Comparison of ENCODE assay signal across 1 cellular context in genomic region chr3:50525987-50526386, GRCh38.
TF ChIP-seq lines count a peak whose summit lies in the region.

No MANE protein-coding gene starts in this region.

TF ChIP-seq in IMR-90, 13 proteins besides CTCF, POLR2A, EP300 and RAD21 (continued from another document):
- TF ChIP-seq ELK1 (IDR thresholded peaks at IDR 0.05; ENCODE audit: borderline replicate concordance, low read depth, low read length) (no peak), MXI1 (IDR thresholded peaks at IDR 0.05; ENCODE audit: borderline replicate concordance, low read depth, low read length) (peak; percentile 95), MAZ (IDR thresholded peaks at IDR 0.05; ENCODE audit: borderline replicate concordance, low read depth, low read length) (no peak)
- TF ChIP-seq, protein P1, sequence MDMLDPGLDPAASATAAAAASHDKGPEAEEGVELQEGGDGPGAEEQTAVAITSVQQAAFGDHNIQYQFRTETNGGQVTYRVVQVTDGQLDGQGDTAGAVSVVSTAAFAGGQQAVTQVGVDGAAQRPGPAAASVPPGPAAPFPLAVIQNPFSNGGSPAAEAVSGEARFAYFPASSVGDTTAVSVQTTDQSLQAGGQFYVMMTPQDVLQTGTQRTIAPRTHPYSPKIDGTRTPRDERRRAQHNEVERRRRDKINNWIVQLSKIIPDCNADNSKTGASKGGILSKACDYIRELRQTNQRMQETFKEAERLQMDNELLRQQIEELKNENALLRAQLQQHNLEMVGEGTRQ (IDR thresholded peaks at IDR 0.05; ENCODE audit: low read depth, low read length), result peak; percentile 57; the same call in 1 of the 2 replicates
